In genomic region chr15:66581972-66582537, GRCh38 we compare ENCODE assay signal across 2 cellular contexts.
A peak's percentile ranks its signal among the peaks of the same experiment; 100 is the strongest.
TF ChIP-seq lines count a peak whose summit lies in the region.

No MANE protein-coding gene starts in this region.

TF ChIP-seq in PFSK-1, 5 proteins besides CTCF, POLR2A, EP300 and RAD21:
- TF ChIP-seq FOXP2 (optimal IDR thresholded peaks at IDR 0.05; ENCODE audit: borderline replicate concordance, extremely low read depth, extremely low read length, insufficient read depth) (no peak), SIN3A (IDR thresholded peaks at IDR 0.05; ENCODE audit: borderline replicate concordance, insufficient read depth, low read length) (peak; percentile 81; the same call in 1 of the 2 replicates), TAF1 (IDR thresholded peaks at IDR 0.05; ENCODE audit: borderline replicate concordance, insufficient read depth, low read length) (peak; percentile 84; the same call in 1 of the 2 replicates), POLR2AphosphoS5 (IDR thresholded peaks at IDR 0.05; ENCODE audit: low read depth, low read length) (peak; percentile 97), REST (IDR thresholded peaks at IDR 0.05; ENCODE audit: insufficient read depth in 1 of 2, low read depth in 2 of 2, low read length in 2 of 2) (peak in 1 of 2 experiments; percentile 42; a peak in 1 of 4 replicates)

TF ChIP-seq in endothelial cell of umbilical vein, 7 proteins besides CTCF, POLR2A, EP300 and RAD21:
- TF ChIP-seq MAX (IDR thresholded peaks at IDR 0.05; ENCODE audit: insufficient read depth, insufficient read length) (no peak), POLR2AphosphoS5 (IDR thresholded peaks at IDR 0.05; ENCODE audit: insufficient read depth, low read depth, low read length) (no peak), FOS (IDR thresholded peaks at IDR 0.05; ENCODE audit: borderline replicate concordance, insufficient read depth, low read length) (no peak), MYC (IDR thresholded peaks at IDR 0.05; ENCODE audit: low read depth, low read length) (no peak), JUN (IDR thresholded peaks at IDR 0.05; ENCODE audit: borderline replicate concordance, insufficient read depth, insufficient read length, low read depth) (no peak), EZH2 (IDR thresholded peaks at IDR 0.05; ENCODE audit: borderline replicate concordance, low read depth, low read length, severe bottlenecking) (no peak), GATA2 (IDR thresholded peaks at IDR 0.05; ENCODE audit: insufficient read depth, insufficient read length, low read depth, low read length) (no peak)
